1 cellular context compared by ENCODE assay signal in the genomic region with DNA sequence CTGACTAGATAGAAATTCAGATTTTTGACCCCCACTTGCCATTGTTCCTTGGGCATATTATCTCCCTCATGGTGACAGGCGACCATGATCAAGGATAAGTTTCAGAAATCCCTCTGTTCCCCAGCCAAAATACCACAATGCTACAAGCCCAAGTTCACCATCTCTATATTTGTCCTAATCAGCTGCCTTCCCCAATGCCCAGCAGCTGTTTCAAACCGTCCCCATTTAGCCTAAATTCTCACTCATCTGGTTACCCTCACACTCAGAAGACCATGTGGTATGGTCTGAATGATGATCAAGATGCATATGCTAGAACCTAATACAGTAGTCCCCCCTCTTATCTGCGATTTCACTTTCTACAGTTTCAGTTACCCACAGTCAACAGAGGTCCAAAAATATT.
TF ChIP-seq lines count a peak whose summit lies in the region.

No MANE protein-coding gene starts in this region.

TF ChIP-seq in GM23338, 12 proteins besides CTCF, POLR2A, EP300 and RAD21:
- TF ChIP-seq STAT1 (IDR thresholded peaks at IDR 0.05; ENCODE audit: unreplicated experiment) = no peak
- TF ChIP-seq, protein P1, sequence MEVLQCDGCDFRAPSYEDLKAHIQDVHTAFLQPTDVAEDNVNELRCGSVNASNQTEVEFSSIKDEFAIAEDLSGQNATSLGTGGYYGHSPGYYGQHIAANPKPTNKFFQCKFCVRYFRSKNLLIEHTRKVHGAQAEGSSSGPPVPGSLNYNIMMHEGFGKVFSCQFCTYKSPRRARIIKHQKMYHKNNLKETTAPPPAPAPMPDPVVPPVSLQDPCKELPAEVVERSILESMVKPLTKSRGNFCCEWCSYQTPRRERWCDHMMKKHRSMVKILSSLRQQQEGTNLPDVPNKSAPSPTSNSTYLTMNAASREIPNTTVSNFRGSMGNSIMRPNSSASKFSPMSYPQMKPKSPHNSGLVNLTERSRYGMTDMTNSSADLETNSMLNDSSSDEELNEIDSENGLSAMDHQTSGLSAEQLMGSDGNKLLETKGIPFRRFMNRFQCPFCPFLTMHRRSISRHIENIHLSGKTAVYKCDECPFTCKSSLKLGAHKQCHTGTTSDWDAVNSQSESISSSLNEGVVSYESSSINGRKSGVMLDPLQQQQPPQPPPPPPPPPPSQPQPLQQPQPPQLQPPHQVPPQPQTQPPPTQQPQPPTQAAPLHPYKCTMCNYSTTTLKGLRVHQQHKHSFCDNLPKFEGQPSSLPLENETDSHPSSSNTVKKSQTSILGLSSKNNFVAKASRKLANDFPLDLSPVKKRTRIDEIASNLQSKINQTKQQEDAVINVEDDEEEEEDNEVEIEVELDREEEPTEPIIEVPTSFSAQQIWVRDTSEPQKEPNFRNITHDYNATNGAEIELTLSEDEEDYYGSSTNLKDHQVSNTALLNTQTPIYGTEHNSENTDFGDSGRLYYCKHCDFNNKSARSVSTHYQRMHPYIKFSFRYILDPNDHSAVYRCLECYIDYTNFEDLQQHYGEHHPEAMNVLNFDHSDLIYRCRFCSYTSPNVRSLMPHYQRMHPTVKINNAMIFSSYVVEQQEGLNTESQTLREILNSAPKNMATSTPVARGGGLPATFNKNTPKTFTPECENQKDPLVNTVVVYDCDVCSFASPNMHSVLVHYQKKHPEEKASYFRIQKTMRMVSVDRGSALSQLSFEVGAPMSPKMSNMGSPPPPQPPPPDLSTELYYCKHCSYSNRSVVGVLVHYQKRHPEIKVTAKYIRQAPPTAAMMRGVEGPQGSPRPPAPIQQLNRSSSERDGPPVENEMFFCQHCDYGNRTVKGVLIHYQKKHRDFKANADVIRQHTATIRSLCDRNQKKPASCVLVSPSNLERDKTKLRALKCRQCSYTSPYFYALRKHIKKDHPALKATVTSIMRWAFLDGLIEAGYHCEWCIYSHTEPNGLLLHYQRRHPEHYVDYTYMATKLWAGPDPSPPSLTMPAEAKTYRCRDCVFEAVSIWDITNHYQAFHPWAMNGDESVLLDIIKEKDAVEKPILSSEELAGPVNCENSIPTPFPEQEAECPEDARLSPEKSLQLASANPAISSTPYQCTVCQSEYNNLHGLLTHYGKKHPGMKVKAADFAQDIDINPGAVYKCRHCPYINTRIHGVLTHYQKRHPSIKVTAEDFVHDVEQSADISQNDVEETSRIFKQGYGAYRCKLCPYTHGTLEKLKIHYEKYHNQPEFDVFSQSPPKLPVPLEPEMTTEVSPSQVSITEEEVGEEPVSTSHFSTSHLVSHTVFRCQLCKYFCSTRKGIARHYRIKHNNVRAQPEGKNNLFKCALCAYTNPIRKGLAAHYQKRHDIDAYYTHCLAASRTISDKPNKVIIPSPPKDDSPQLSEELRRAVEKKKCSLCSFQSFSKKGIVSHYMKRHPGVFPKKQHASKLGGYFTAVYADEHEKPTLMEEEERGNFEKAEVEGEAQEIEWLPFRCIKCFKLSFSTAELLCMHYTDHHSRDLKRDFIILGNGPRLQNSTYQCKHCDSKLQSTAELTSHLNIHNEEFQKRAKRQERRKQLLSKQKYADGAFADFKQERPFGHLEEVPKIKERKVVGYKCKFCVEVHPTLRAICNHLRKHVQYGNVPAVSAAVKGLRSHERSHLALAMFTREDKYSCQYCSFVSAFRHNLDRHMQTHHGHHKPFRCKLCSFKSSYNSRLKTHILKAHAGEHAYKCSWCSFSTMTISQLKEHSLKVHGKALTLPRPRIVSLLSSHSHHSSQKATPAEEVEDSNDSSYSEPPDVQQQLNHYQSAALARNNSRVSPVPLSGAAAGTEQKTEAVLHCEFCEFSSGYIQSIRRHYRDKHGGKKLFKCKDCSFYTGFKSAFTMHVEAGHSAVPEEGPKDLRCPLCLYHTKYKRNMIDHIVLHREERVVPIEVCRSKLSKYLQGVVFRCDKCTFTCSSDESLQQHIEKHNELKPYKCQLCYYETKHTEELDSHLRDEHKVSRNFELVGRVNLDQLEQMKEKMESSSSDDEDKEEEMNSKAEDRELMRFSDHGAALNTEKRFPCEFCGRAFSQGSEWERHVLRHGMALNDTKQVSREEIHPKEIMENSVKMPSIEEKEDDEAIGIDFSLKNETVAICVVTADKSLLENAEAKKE (CRISPR knock-in tag; IDR thresholded peaks at IDR 0.05) = no peak
- no peak for TF ChIP-seq CREB1 (CRISPR knock-in tag; IDR thresholded peaks at IDR 0.05; ENCODE audit: low read depth)
- TF ChIP-seq, protein P2, sequence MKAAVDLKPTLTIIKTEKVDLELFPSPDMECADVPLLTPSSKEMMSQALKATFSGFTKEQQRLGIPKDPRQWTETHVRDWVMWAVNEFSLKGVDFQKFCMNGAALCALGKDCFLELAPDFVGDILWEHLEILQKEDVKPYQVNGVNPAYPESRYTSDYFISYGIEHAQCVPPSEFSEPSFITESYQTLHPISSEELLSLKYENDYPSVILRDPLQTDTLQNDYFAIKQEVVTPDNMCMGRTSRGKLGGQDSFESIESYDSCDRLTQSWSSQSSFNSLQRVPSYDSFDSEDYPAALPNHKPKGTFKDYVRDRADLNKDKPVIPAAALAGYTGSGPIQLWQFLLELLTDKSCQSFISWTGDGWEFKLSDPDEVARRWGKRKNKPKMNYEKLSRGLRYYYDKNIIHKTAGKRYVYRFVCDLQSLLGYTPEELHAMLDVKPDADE (IDR thresholded peaks at IDR 0.05) = no peak
- no peak for TF ChIP-seq NANOG (IDR thresholded peaks at IDR 0.05; ENCODE audit: borderline replicate concordance)
- no peak for TF ChIP-seq JUNB (IDR thresholded peaks at IDR 0.05; ENCODE audit: unreplicated experiment)
- no peak for TF ChIP-seq EZH2phosphoT487 (IDR thresholded peaks at IDR 0.05; ENCODE audit: unreplicated experiment)
- no peak for TF ChIP-seq ZNF331 (CRISPR knock-in tag; IDR thresholded peaks at IDR 0.05; ENCODE audit: low read depth)
- TF ChIP-seq, protein P3, sequence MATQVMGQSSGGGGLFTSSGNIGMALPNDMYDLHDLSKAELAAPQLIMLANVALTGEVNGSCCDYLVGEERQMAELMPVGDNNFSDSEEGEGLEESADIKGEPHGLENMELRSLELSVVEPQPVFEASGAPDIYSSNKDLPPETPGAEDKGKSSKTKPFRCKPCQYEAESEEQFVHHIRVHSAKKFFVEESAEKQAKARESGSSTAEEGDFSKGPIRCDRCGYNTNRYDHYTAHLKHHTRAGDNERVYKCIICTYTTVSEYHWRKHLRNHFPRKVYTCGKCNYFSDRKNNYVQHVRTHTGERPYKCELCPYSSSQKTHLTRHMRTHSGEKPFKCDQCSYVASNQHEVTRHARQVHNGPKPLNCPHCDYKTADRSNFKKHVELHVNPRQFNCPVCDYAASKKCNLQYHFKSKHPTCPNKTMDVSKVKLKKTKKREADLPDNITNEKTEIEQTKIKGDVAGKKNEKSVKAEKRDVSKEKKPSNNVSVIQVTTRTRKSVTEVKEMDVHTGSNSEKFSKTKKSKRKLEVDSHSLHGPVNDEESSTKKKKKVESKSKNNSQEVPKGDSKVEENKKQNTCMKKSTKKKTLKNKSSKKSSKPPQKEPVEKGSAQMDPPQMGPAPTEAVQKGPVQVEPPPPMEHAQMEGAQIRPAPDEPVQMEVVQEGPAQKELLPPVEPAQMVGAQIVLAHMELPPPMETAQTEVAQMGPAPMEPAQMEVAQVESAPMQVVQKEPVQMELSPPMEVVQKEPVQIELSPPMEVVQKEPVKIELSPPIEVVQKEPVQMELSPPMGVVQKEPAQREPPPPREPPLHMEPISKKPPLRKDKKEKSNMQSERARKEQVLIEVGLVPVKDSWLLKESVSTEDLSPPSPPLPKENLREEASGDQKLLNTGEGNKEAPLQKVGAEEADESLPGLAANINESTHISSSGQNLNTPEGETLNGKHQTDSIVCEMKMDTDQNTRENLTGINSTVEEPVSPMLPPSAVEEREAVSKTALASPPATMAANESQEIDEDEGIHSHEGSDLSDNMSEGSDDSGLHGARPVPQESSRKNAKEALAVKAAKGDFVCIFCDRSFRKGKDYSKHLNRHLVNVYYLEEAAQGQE (IDR thresholded peaks at IDR 0.05; ENCODE audit: unreplicated experiment) = no peak
- TF ChIP-seq ZNF114 (CRISPR knock-in tag; IDR thresholded peaks at IDR 0.05) = no peak
- TF ChIP-seq EZH2 (IDR thresholded peaks at IDR 0.05; ENCODE audit: low read depth, unreplicated experiment) = no peak
- no peak for TF ChIP-seq POLR2AphosphoS5 (IDR thresholded peaks at IDR 0.05; ENCODE audit: low read depth)
TF ChIP-seq in GM23338: peak in this region for 0.
